Comparison of ENCODE assay signal across 17 cellular contexts in the genomic region with DNA sequence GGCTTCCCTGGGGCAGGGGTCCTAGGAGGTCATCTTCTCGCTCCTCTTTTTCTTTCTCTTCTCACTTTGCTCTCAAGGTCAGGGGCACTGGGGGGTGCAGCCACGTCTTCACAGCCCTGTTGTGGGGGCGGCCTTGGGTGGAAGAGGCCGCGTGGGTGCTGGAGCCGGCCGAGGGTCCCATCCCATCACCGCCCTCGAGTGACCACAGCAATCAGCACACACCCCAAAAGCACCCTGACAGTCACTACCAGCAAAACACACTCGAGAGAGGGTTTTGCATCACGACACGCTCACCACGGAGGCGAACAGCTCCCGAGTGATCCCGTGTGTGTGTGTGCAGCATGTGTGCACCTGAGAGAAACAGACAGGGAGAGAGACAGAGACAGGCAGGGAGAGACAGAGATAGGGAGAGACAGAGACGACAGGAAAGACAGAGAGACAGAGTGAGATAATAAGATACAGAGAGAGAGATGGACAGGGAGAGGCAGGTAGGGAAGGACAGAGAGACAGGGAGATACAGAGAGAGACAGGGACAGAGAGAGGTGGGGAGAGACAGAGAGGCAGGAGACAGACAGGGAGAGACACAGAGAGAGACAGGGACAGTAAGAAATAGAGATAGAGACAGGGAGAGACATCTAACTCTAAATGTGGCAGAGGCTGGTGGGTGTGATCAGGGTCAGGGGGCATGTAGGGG.
"Had no signal": no experiment of that assay in that cellular context is flagged by ENCODE, and none has a peak within 500 bp of the region (broad histone marks: within the 10 kb centered on the region; RNA-seq: fewer than 3 reads in every experiment).

No MANE protein-coding gene starts in this region.

- H3K4me3 Mint-ChIP-seq: activated CD4-positive, alpha-beta memory T cell treated with anti-CD3 and anti-CD28 coated beads for 36 hours; brain; central memory CD8-positive, alpha-beta T cell; T-helper 17 cell had no signal

- H3K27ac Mint-ChIP-seq: activated CD4-positive, alpha-beta memory T cell treated with anti-CD3 and anti-CD28 coated beads for 36 hours; T-helper 17 cell had no signal

- DNase-seq: activated CD4-positive, alpha-beta memory T cell treated with anti-CD3 and anti-CD28 coated beads for 36 hours; activated CD4-positive, alpha-beta T cell treated with anti-CD3 and anti-CD28 coated beads for 1 hour; amniotic stem cell; dermis blood vessel endothelial cell; hippocampal formation; lower lobe of right lung; midbrain; right lobe of liver; stimulated activated CD4-positive, alpha-beta T cell treated with anti-CD3 and anti-CD28 coated beads, Interleukin-2, amount 100 ng/mL, for 24 hours; stimulated activated naive CD4-positive, alpha-beta T cell; T-helper 17 cell had no signal

- ATAC-seq: activated naive CD4-positive, alpha-beta T cell treated with anti-CD3 and anti-CD28 coated beads, Interleukin-2, amount 50 U/mL, for 72 hours; T-helper 17 cell had no signal

- H3K4me1 Mint-ChIP-seq: central memory CD8-positive, alpha-beta T cell had no signal

- H3K36me3 ChIP-seq: lower lobe of right lung, prostate gland, right lobe of liver, suprapubic skin had no signal

- H3K27me3 ChIP-seq: right lobe of liver, suprapubic skin had no signal

- H3K36me3 Mint-ChIP-seq: activated CD4-positive, alpha-beta memory T cell treated with anti-CD3 and anti-CD28 coated beads for 36 hours; activated naive CD4-positive, alpha-beta T cell treated with anti-CD3 and anti-CD28 coated beads, Interleukin-2, amount 50 U/mL, for 72 hours; brain had no signal

- H3K9me3 ChIP-seq: lower lobe of right lung, prostate gland, right lobe of liver, suprapubic skin had no signal

- H3K4me3 ChIP-seq: lower lobe of right lung, prostate gland, right lobe of liver, suprapubic skin had no signal

- H3K4me1 ChIP-seq: lower lobe of right lung, prostate gland, right lobe of liver, suprapubic skin had no signal

- H3K27ac ChIP-seq: lower lobe of right lung, prostate gland, right lobe of liver, suprapubic skin had no signal

- H3K9me3 Mint-ChIP-seq: activated CD4-positive, alpha-beta memory T cell treated with anti-CD3 and anti-CD28 coated beads for 36 hours; activated naive CD4-positive, alpha-beta T cell treated with anti-CD3 and anti-CD28 coated beads, Interleukin-2, amount 50 U/mL, for 72 hours; brain; central memory CD8-positive, alpha-beta T cell had no signal

- FAIRE-seq: TTC549 had no signal
